In genomic region chr7:48084727-48085432, GRCh38 we compare ENCODE assay signal across 1 cellular context.
TF ChIP-seq lines count a peak whose summit lies in the region.

No MANE protein-coding gene starts in this region.

TF ChIP-seq in GM12878, 131 proteins besides CTCF, POLR2A, EP300 and RAD21 (continued from another document):
- peak; percentile 74; the same call in 1 of the 2 replicates for TF ChIP-seq ZNF687 (IDR thresholded peaks at IDR 0.05)
- no peak for TF ChIP-seq NFYA (IDR thresholded peaks at IDR 0.05; ENCODE audit: borderline replicate concordance, low read depth, low read length)
- TF ChIP-seq ZSCAN29 (IDR thresholded peaks at IDR 0.05): no peak
- no peak for TF ChIP-seq ZBTB33 (IDR thresholded peaks at IDR 0.05)
- no peak for TF ChIP-seq SMARCA5 (IDR thresholded peaks at IDR 0.05)
- peak; percentile 95 for TF ChIP-seq E2F4 (IDR thresholded peaks at IDR 0.05; ENCODE audit: low read depth, low read length)
- no peak for TF ChIP-seq PRDM15 (CRISPR knock-in tag; IDR thresholded peaks at IDR 0.05)
